8 cellular contexts compared by ENCODE assay signal in the genomic region with DNA sequence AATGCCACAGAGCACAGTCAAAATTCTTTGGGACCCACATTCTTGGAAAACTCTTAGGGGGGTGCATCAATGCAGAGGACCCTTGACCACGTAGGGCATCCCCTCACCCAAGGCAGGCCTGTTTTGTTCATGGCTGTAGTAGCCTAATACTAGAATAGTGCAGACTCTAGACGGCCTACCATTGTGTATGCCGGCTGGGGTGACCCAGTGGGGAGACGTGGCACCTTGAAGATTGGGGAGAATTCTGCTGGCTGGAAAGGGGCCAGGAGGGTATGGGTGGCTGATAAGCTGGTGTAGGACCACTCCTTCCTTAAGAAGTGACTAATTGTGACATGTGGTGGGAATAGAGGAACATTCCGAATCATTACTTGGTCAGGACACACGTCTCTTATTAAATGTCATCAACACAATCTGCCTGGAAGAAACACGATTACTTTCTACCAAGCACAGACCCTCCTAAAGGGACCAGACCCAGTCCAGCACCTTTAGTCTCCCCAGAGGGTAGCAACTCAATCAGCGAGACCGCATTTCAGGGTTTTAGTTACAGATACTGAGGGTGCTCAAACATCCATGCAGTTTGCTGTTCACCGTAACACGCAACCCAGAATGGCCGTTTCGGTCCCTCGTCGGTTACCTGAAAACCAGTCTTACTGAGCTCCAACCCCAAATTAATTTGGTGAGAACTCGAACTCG. TPM values are rescaled to one million over a fixed set of nuclear protein-coding genes. Genes with fewer than 3 reads are reported as not detected.
A peak's percentile ranks its signal among the peaks of the same experiment; 100 is the strongest.
DNase-seq lines count a peak whose midpoint lies in the region; ATAC-seq and TF ChIP-seq lines count a peak whose summit lies in the region.

No MANE protein-coding gene starts in this region.

- H3K36me3 ChIP-seq in kidney epithelial cell (ENCODE audit: control insufficient read depth, insufficient read depth, low read length), result no peaks in the 10 kb centered on the region

- peak overlapping the region; percentile 94 for H3K27ac ChIP-seq in temporal lobe (ENCODE audit: low read depth, low read length)

- DNase-seq in activated CD4-positive, alpha-beta T cell treated with anti-CD3 and anti-CD28 coated beads, Interleukin-2, amount 10 ng/mL, durations not matched to agents 7 days and 5 days, result no peak
- no peak for DNase-seq in activated CD4-positive, alpha-beta T cell treated with anti-CD3 and anti-CD28 coated beads, Interleukin-2, amount 50 U/mL, for 48 hours
- no peak for DNase-seq in activated naive CD8-positive, alpha-beta T cell treated with anti-CD3 and anti-CD28 coated beads for 36 hours
- DNase-seq in kidney epithelial cell (ENCODE audit: low read depth) (no peak), NCI-H446 treated with DMSO at 0.1 percent for 48 hours (lab: John Stamatoyannopoulos, UW) (no peak), AG20443 (ENCODE audit: low spot score) (no peak)

- H3K9me3 Mint-ChIP-seq in activated CD4-positive, alpha-beta T cell treated with anti-CD3 and anti-CD28 coated beads, Interleukin-2, amount 10 ng/mL, durations not matched to agents 7 days and 5 days, result peaks cover 11% of the 10 kb centered on the region
- H3K9me3 Mint-ChIP-seq in activated naive CD8-positive, alpha-beta T cell treated with anti-CD3 and anti-CD28 coated beads for 36 hours, result peaks cover 7% of the 10 kb centered on the region

- H3K4me3 Mint-ChIP-seq in activated CD4-positive, alpha-beta T cell treated with anti-CD3 and anti-CD28 coated beads, Interleukin-2, amount 10 ng/mL, durations not matched to agents 7 days and 5 days, result peak overlapping the region; percentile 86
- H3K4me3 Mint-ChIP-seq in activated naive CD8-positive, alpha-beta T cell treated with anti-CD3 and anti-CD28 coated beads for 36 hours, result peak overlapping the region; percentile 86

- POLR2A ChIA-PET in activated CD4-positive, alpha-beta T cell treated with anti-CD3 and anti-CD28 coated beads, Interleukin-2, amount 10 ng/mL, durations not matched to agents 7 days and 5 days (lab: Charles Lee), result interaction anchor here (0.6 kb wide), 1 partner anchor 39 kb away, joined by 4 read pairs; no protein-coding TSS in a partner anchor

- H3K4me1 Mint-ChIP-seq in activated CD4-positive, alpha-beta T cell treated with anti-CD3 and anti-CD28 coated beads, Interleukin-2, amount 10 ng/mL, durations not matched to agents 7 days and 5 days, result peaks cover 44% of the 10 kb centered on the region
- peaks cover 41% of the 10 kb centered on the region for H3K4me1 Mint-ChIP-seq in activated naive CD8-positive, alpha-beta T cell treated with anti-CD3 and anti-CD28 coated beads for 36 hours

- H3K27me3 Mint-ChIP-seq in activated CD4-positive, alpha-beta T cell treated with anti-CD3 and anti-CD28 coated beads, Interleukin-2, amount 10 ng/mL, durations not matched to agents 7 days and 5 days, result no peaks in the 10 kb centered on the region
- H3K27me3 Mint-ChIP-seq in activated naive CD8-positive, alpha-beta T cell treated with anti-CD3 and anti-CD28 coated beads for 36 hours, result no peaks in the 10 kb centered on the region

- H3K27me3 ChIP-seq in kidney epithelial cell (ENCODE audit: control insufficient read depth, insufficient read depth, low read length), result no peaks in the 10 kb centered on the region

- peak overlapping the region; percentile 97 for H3K27ac Mint-ChIP-seq in activated CD4-positive, alpha-beta T cell treated with anti-CD3 and anti-CD28 coated beads, Interleukin-2, amount 10 ng/mL, durations not matched to agents 7 days and 5 days
- peak overlapping the region; percentile 86 for H3K27ac Mint-ChIP-seq in activated naive CD8-positive, alpha-beta T cell treated with anti-CD3 and anti-CD28 coated beads for 36 hours

- no peak for ATAC-seq in GM19023 (IDR thresholded peaks at IDR 0.05; ENCODE audit: unreplicated experiment)

- H3K4me3 ChIP-seq in kidney epithelial cell (ENCODE audit: low read depth, low read length), result peak overlapping the region; percentile 72

- TF ChIP-seq CTCF in kidney epithelial cell (IDR thresholded peaks at IDR 0.05; ENCODE audit: insufficient read depth, low read length, poor library complexity, severe bottlenecking), result no peak

- peaks cover 44% of the 10 kb centered on the region for H3K36me3 Mint-ChIP-seq in activated CD4-positive, alpha-beta T cell treated with anti-CD3 and anti-CD28 coated beads, Interleukin-2, amount 10 ng/mL, durations not matched to agents 7 days and 5 days (ENCODE audit: low read depth)
- peaks cover 9% of the 10 kb centered on the region for H3K36me3 Mint-ChIP-seq in activated naive CD8-positive, alpha-beta T cell treated with anti-CD3 and anti-CD28 coated beads for 36 hours

- CTCF ChIA-PET in activated CD4-positive, alpha-beta T cell treated with anti-CD3 and anti-CD28 coated beads, Interleukin-2, amount 10 ng/mL, durations not matched to agents 7 days and 5 days (lab: Charles Lee), result interaction anchor here (0.7 to 2.5 kb wide), 8 partner anchors 10 to 164 kb away, joined by 3 to 9 read pairs (median 5); no protein-coding TSS in a partner anchor

RNA-seq across cellular contexts. Expression of a gene that starts 1.8 kb away (rescaled TPM):
- total RNA-seq in activated CD4-positive, alpha-beta T cell treated with anti-CD3 and anti-CD28 coated beads, Interleukin-2, amount 10 ng/mL, durations not matched to agents 7 days and 5 days, result 100 to 1,000 TPM; 235 to 264 TPM
- total RNA-seq in activated naive CD8-positive, alpha-beta T cell treated with anti-CD3 and anti-CD28 coated beads for 36 hours, result 100 to 1,000 TPM; 110 to 111 TPM
- total RNA-seq in kidney epithelial cell, result 66.2 and 67.7 TPM in 2 replicates
- 27.8 TPM for total RNA-seq in temporal lobe
